ENCODE assay signal across 1 cellular context in genomic region chr15:44728576-44729393, GRCh38.
TF ChIP-seq lines count a peak whose summit lies in the region.

No MANE protein-coding gene starts in this region.

TF ChIP-seq in HepG2, 621 proteins besides CTCF, POLR2A, EP300 and RAD21 (continued from another document and continues in another):
- TF ChIP-seq DDIT3 (CRISPR knock-in tag; IDR thresholded peaks at IDR 0.05) (no peak), TEF (CRISPR knock-in tag; IDR thresholded peaks at IDR 0.05) (no peak), JUNB (CRISPR knock-in tag; IDR thresholded peaks at IDR 0.05; ENCODE audit: borderline replicate concordance) (no peak), ZNF33A (CRISPR knock-in tag; IDR thresholded peaks at IDR 0.05; ENCODE audit: borderline replicate concordance) (no peak), SKI (IDR thresholded peaks at IDR 0.05; ENCODE audit: partially characterized antibody) (no peak), MTF2 (CRISPR knock-in tag; IDR thresholded peaks at IDR 0.05; ENCODE audit: borderline replicate concordance) (no peak), RARA (CRISPR knock-in tag; IDR thresholded peaks at IDR 0.05) (peak; percentile 48; the same call in 1 of the 2 replicates), TSC22D2 (CRISPR knock-in tag; IDR thresholded peaks at IDR 0.05; ENCODE audit: borderline replicate concordance) (no peak), LBX2 (CRISPR knock-in tag; IDR thresholded peaks at IDR 0.05; ENCODE audit: borderline replicate concordance) (no peak), ZNF510 (CRISPR knock-in tag; IDR thresholded peaks at IDR 0.05; ENCODE audit: low read depth) (no peak), HDAC2 (CRISPR knock-in tag; IDR thresholded peaks at IDR 0.05) (no peak), HOXA5 (CRISPR knock-in tag; IDR thresholded peaks at IDR 0.05) (0 out of 2 replicates have a peak, but pooled peaks have one; percentile 27), ZBTB1 (CRISPR knock-in tag; IDR thresholded peaks at IDR 0.05; ENCODE audit: borderline replicate concordance) (no peak), IKZF4 (CRISPR knock-in tag; IDR thresholded peaks at IDR 0.05; ENCODE audit: borderline replicate concordance, low read depth, not compliant biosample characterization) (no peak), RFXANK (CRISPR knock-in tag; IDR thresholded peaks at IDR 0.05) (peak; percentile 99), ZNF253 (CRISPR knock-in tag; IDR thresholded peaks at IDR 0.05; ENCODE audit: borderline replicate concordance) (0 out of 2 replicates have a peak, but pooled peaks have one; percentile 2), CC2D1A (CRISPR knock-in tag; IDR thresholded peaks at IDR 0.05) (no peak), TEAD2 (CRISPR knock-in tag; IDR thresholded peaks at IDR 0.05) (no peak), SP5 (CRISPR knock-in tag; IDR thresholded peaks at IDR 0.05; ENCODE audit: borderline replicate concordance, low read depth) (peak; percentile 48), HIC2 (CRISPR knock-in tag; IDR thresholded peaks at IDR 0.05; ENCODE audit: low read depth) (no peak), ZZZ3 (CRISPR knock-in tag; IDR thresholded peaks at IDR 0.05; ENCODE audit: borderline replicate concordance) (no peak), FOXJ3 (CRISPR knock-in tag; IDR thresholded peaks at IDR 0.05; ENCODE audit: borderline replicate concordance) (no peak), RBAK (CRISPR knock-in tag; IDR thresholded peaks at IDR 0.05) (no peak), TP53 (CRISPR knock-in tag; conservative IDR thresholded peaks at IDR 0.05) (no peak; the same call in 1 of the 2 replicates), SP2 (CRISPR knock-in tag; IDR thresholded peaks at IDR 0.05) (no peak; the same call in 1 of the 2 replicates), RERE (CRISPR knock-in tag; IDR thresholded peaks at IDR 0.05; ENCODE audit: low read depth) (no peak), KAT2B (IDR thresholded peaks at IDR 0.05; ENCODE audit: borderline replicate concordance, low read depth, low read length) (no peak), ZNF766 (CRISPR knock-in tag; IDR thresholded peaks at IDR 0.05; ENCODE audit: borderline replicate concordance) (0 out of 2 replicates have a peak, but pooled peaks have one; percentile 16), ZNF577 (CRISPR knock-in tag; IDR thresholded peaks at IDR 0.05; ENCODE audit: borderline replicate concordance, low read depth) (no peak), AHR (CRISPR knock-in tag; IDR thresholded peaks at IDR 0.05) (peak; percentile 66), PRDM10 (CRISPR knock-in tag; IDR thresholded peaks at IDR 0.05; ENCODE audit: low read depth) (peak; percentile 95), NFE2L2 (IDR thresholded peaks at IDR 0.05; ENCODE audit: low read length) (no peak), ATM (IDR thresholded peaks at IDR 0.05; ENCODE audit: borderline replicate concordance) (no peak), ZNF281 (CRISPR knock-in tag; IDR thresholded peaks at IDR 0.05; ENCODE audit: borderline replicate concordance) (peak; percentile 53; the same call in 1 of the 2 replicates), ZNF232 (CRISPR knock-in tag; IDR thresholded peaks at IDR 0.05; ENCODE audit: borderline replicate concordance) (no peak), DZIP1 (CRISPR knock-in tag; IDR thresholded peaks at IDR 0.05) (no peak), ZKSCAN8 (CRISPR knock-in tag; IDR thresholded peaks at IDR 0.05; ENCODE audit: borderline replicate concordance) (no peak; the same call in 1 of the 2 replicates), KLF9 (CRISPR knock-in tag; IDR thresholded peaks at IDR 0.05; ENCODE audit: low read depth) (0 out of 2 replicates have a peak, but pooled peaks have one; percentile 28), FOXK1 (CRISPR knock-in tag; IDR thresholded peaks at IDR 0.05; ENCODE audit: borderline replicate concordance, low read depth) (peak; percentile 34; the same call in 1 of the 2 replicates), GATAD2A (CRISPR knock-in tag; IDR thresholded peaks at IDR 0.05) (peak; percentile 66), MATR3 (CRISPR knock-in tag; IDR thresholded peaks at IDR 0.05) (no peak), LCORL (IDR thresholded peaks at IDR 0.05) (no peak), LCORL (CRISPR knock-in tag; IDR thresholded peaks at IDR 0.05) (no peak; the same call in 1 of the 2 replicates), NFE2 (CRISPR knock-in tag; IDR thresholded peaks at IDR 0.05) (no peak), ZBTB43 (CRISPR knock-in tag; conservative IDR thresholded peaks at IDR 0.05) (no peak)
